ENCODE assay signal across 7 cellular contexts in the genomic region with DNA sequence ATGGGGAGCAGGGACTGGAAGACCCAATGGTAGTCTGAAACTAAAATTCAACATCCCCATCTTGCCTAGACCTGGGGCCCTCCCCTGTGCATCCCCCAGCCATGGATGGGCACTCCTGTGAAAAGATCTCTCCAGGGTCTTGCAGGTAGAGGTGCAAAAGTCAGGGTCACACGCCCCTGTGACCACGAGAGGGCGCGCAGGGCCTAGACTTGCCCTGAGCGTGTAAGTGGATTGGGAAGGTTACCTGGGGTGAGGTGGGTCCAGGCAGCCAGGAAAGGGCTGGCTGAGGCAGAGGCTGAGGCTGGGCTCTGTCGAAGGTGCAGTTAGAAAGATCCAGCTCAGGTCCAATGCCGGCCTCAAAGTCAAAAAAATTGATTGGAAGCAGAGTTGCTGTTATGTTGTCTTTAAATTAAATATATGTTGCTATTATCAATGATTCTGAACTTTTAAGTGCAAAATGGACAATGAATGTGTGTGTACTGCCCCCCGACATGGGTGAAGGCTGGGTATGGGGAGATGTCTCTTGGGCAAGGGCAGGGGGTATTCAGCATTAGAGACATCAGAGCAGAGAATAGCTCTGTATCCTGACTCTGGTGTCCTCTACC. TPM values are rescaled to one million over a fixed set of nuclear protein-coding genes. Genes with fewer than 3 reads are reported as not detected.
DNase-seq lines count a peak whose midpoint lies in the region; ATAC-seq, FAIRE-seq and TF ChIP-seq lines count a peak whose summit lies in the region.

No MANE protein-coding gene starts in this region.

- H3K27me3 ChIP-seq in mammary epithelial cell (ENCODE audit: insufficient read depth, low read length) = peaks cover 4% of the 10 kb centered on the region
- H3K27me3 ChIP-seq in right lobe of liver = no peaks in the 10 kb centered on the region

- H3K4me2 ChIP-seq in mammary epithelial cell (ENCODE audit: insufficient read depth, low read depth, low read length) = peak overlapping the region; percentile 37

- no peaks in the 10 kb centered on the region for H4K20me1 ChIP-seq in mammary epithelial cell (ENCODE audit: insufficient read depth, low read length)

- H3K9me3 ChIP-seq in mammary epithelial cell (replicated peaks; ENCODE audit: insufficient read depth, low read length) = no peaks in the 10 kb centered on the region
- no peaks in the 10 kb centered on the region for H3K9me3 ChIP-seq in right lobe of liver

- peak; percentile 66 for DNase-seq in GM12892 (ENCODE audit: insufficient read length)
- DNase-seq in NCI-H1048 (lab: John Stamatoyannopoulos, UW) = peak; percentile 57
- peak; percentile 57 for DNase-seq in UCSD-AML1 (lab: John Stamatoyannopoulos, UW; ENCODE audit: unreplicated experiment)
- peak; percentile 62 for DNase-seq in mammary epithelial cell
- DNase-seq in right lobe of liver = peak in 1 of 3 donors; percentile 69
- DNase-seq in stimulated activated CD8-positive, alpha-beta memory T cell treated with anti-CD3 and anti-CD28 coated beads, Interleukin-4, amount 100 ng/mL, for 48 hours = peak; percentile 77

- intact Hi-C loops in mammary epithelial cell (cut with micrococcal nuclease) (loop anchor here (1.0 to 10.0 kb wide), 7 partner anchors 65 to 877 kb away; a partner anchor contains a TSS), right lobe of liver (cut with DNase I) (loop anchor here in 1 of 2 donors (5.0 kb wide), 1 partner anchor 62 kb away; no protein-coding TSS in a partner anchor)

- H3K4me1 ChIP-seq in mammary epithelial cell (ENCODE audit: insufficient read depth, low read length) = peaks cover 18% of the 10 kb centered on the region
- H3K4me1 ChIP-seq in right lobe of liver = peaks cover 0 to 2% (median 0%) of the 10 kb centered on the region in 4 donors

- ATAC-seq in right lobe of liver (peak; percentile 78 to 81 (median 80)), GM18909 (IDR thresholded peaks at IDR 0.05; ENCODE audit: poor library complexity, unreplicated experiment) (no peak)

- TF ChIP-seq POLR2A in GM12892 (IDR thresholded peaks at IDR 0.05; ENCODE audit: low read depth, low read length) (no peak), right lobe of liver (IDR thresholded peaks at IDR 0.05) (no peak)

- H3K79me2 ChIP-seq in mammary epithelial cell (ENCODE audit: insufficient read depth, low read length) = no peaks in the 10 kb centered on the region

- H3K36me3 ChIP-seq in mammary epithelial cell (ENCODE audit: insufficient read depth, low read length) = no peaks in the 10 kb centered on the region
- peaks cover 0 to under 1% (median 0%) of the 10 kb centered on the region in 4 donors for H3K36me3 ChIP-seq in right lobe of liver

- BruUV-seq in mammary epithelial cell (replicated peaks; lab: Mats Ljungman, UMichigan) = no TSS peak

- CTCF ChIA-PET in mammary epithelial cell (lab: Charles Lee; ENCODE audit: low non-redundant PET) = interaction anchor here (0.6 to 2.4 kb wide), 5 partner anchors 14 to 91 kb away, joined by 3 to 16 read pairs (median 9); no protein-coding TSS in a partner anchor

- H3K4me3 ChIP-seq in mammary epithelial cell (replicated peaks in 1 of 3; ENCODE audit: insufficient read depth in 1 of 3, low read depth in 2 of 3, low read length in 3 of 3) = no peak overlapping the region
- no peak overlapping the region for H3K4me3 ChIP-seq in right lobe of liver

- dilution Hi-C loops in mammary epithelial cell (cut with HindIII; ENCODE audit: low sequenced_read_pairs) = no loop called here

- no peak overlapping the region for H3K27ac ChIP-seq in mammary epithelial cell (ENCODE audit: insufficient read depth, low read depth, low read length)
- H3K27ac ChIP-seq in right lobe of liver = no peak overlapping the region

- TF ChIP-seq CTCF in mammary epithelial cell (conservative IDR thresholded peaks at IDR 0.05 in 1 of 2, IDR thresholded peaks at IDR 0.05 in 1 of 2; ENCODE audit: extremely low read depth in 1 of 2, insufficient read depth in 1 of 2, low read depth in 1 of 2, low read length in 2 of 2) (peak; percentile 88 to 97), right lobe of liver (IDR thresholded peaks at IDR 0.05) (peak; percentile 70 to 84 (median 78))

- WGBS in mammary epithelial cell (ENCODE audit: low coverage, missing lambda C conversion rate) = 10% methylated on average over 8 of the region's 8 CpGs
- WGBS in right lobe of liver (ENCODE audit: insufficient coverage, low coverage, low lambda C conversion rate, missing lambda C conversion rate) = 4% methylated on average over 8 of the region's 8 CpGs

- H3K9ac ChIP-seq in mammary epithelial cell (ENCODE audit: insufficient read depth, low read length) = no peak overlapping the region

- H2AFZ ChIP-seq in mammary epithelial cell (ENCODE audit: low read depth, low read length) = no peak overlapping the region

- peak; percentile 96 for FAIRE-seq in GM12892 (lab: Jason Lieb, UNC)

- in situ Hi-C loops in mammary epithelial cell (cut with MboI; ENCODE audit: low sequenced_read_pairs in 2 of 2) = loop anchor here in 1 of 2 donors (5.0 kb wide), 1 partner anchor 67 kb away; no protein-coding TSS in a partner anchor

RNA-seq across cellular contexts. Expression of a gene that starts 4.8 kb away (rescaled TPM):
- polyA plus RNA-seq in GM12892 (2012; ENCODE audit: missing spikeins) = 0.68 TPM
- total RNA-seq in mammary epithelial cell (under 1 TPM; 0.17 to 0.38 TPM), right lobe of liver (not detected)
- 0.17 TPM for polyA plus RNA-seq in mammary epithelial cell
- polyA minus RNA-seq in mammary epithelial cell = not detected

RNA-seq across cellular contexts. Expression of a gene that starts 24.3 kb away (rescaled TPM):
- 0.61 TPM for polyA plus RNA-seq in GM12892 (2012; ENCODE audit: missing spikeins)
- total RNA-seq in mammary epithelial cell = 10 to 100 TPM in 1 of 2 donors, 1 to 10 TPM in 1; 4.7 to 20.3 TPM
- polyA plus RNA-seq in mammary epithelial cell = 16.5 TPM
- 9.3 TPM for polyA minus RNA-seq in mammary epithelial cell
- total RNA-seq in right lobe of liver = 100 to 1,000 TPM; 199 to 271 (median 220) TPM

Comparison
In these comparisons a context has a peak if more than half of its experiments do, and no peak if none do; other contexts are left out.
1. RNA of a gene that starts 24.3 kb away (total RNA-seq): 199 to 271 TPM in right lobe of liver; 4.7 to 20.3 TPM in mammary epithelial cell; every median in the first group is over 4 times any median in the second.